ENCODE assay signal across 1 cellular context in the genomic region with DNA sequence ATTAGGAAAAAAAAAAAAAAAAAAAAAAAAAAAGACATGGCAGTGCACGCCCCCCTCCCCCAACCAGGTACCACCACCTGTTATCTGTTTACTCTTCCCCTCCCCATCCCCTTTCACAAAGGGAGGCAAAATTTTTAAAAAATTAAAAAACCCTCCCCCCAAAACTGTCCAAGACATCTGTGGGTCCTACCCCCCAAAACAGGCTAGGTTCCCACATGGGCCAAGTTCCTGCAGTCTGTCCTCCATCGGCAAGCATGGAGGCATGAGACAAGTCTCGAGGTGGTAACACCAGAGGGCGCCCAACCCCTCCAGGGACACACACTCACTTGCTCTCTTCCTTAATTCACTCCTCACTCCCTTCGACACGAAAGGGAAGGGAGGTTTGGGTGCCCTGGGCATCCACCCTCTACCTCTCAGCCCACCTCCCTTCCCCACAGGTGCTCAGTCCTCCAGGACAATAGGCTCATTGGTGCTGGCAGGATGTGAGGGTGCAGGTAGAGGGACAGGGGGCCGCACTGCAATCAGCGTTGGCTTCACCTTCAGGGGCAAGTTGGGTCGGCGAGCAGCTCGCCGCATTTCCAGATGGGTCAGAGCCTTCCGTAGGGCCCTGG.
TF ChIP-seq lines count a peak whose summit lies in the region.

No MANE protein-coding gene starts in this region.

TF ChIP-seq in H1, 55 proteins besides CTCF, POLR2A, EP300 and RAD21:
- no peak for TF ChIP-seq GTF2F1 (IDR thresholded peaks at IDR 0.05; ENCODE audit: borderline replicate concordance, low read depth, low read length)
- no peak for TF ChIP-seq SUZ12 (IDR thresholded peaks at IDR 0.05; ENCODE audit: low read length)
- TF ChIP-seq POLR2AphosphoS5 (IDR thresholded peaks at IDR 0.05; ENCODE audit: low read depth, low read length), result peak; percentile 43; the same call in 1 of the 2 replicates
- no peak for TF ChIP-seq BCL11A (IDR thresholded peaks at IDR 0.05; ENCODE audit: low read depth in 2 of 2, low read length in 2 of 2)
- TF ChIP-seq CHD2 (IDR thresholded peaks at IDR 0.05; ENCODE audit: low read length), result no peak
- TF ChIP-seq, protein P1, sequence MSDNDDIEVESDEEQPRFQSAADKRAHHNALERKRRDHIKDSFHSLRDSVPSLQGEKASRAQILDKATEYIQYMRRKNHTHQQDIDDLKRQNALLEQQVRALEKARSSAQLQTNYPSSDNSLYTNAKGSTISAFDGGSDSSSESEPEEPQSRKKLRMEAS (IDR thresholded peaks at IDR 0.05), result peak; percentile 75
- TF ChIP-seq, protein P2, sequence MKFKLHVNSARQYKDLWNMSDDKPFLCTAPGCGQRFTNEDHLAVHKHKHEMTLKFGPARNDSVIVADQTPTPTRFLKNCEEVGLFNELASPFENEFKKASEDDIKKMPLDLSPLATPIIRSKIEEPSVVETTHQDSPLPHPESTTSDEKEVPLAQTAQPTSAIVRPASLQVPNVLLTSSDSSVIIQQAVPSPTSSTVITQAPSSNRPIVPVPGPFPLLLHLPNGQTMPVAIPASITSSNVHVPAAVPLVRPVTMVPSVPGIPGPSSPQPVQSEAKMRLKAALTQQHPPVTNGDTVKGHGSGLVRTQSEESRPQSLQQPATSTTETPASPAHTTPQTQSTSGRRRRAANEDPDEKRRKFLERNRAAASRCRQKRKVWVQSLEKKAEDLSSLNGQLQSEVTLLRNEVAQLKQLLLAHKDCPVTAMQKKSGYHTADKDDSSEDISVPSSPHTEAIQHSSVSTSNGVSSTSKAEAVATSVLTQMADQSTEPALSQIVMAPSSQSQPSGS (IDR thresholded peaks at IDR 0.05; ENCODE audit: low read length), result no peak
- TF ChIP-seq GABPA (IDR thresholded peaks at IDR 0.05; ENCODE audit: borderline replicate concordance, insufficient read depth, low read length), result no peak; the same call in 1 of the 2 replicates
- no peak for TF ChIP-seq HDAC2 (IDR thresholded peaks at IDR 0.05; ENCODE audit: borderline replicate concordance in 1 of 2, low read depth in 2 of 2, low read length in 2 of 2)
- no peak for TF ChIP-seq TAF7 (optimal IDR thresholded peaks at IDR 0.05; ENCODE audit: borderline replicate concordance, low read depth, low read length)
- peak in 1 of 2 experiments; percentile 74; a peak in 2 of 4 replicates for TF ChIP-seq SIN3A (conservative IDR thresholded peaks at IDR 0.05 in 1 of 2, IDR thresholded peaks at IDR 0.05 in 1 of 2; ENCODE audit: low read depth in 1 of 2, low read length in 2 of 2)
- TF ChIP-seq TCF12 (IDR thresholded peaks at IDR 0.05; ENCODE audit: low read depth, low read length), result no peak
- TF ChIP-seq YY1 (IDR thresholded peaks at IDR 0.05; ENCODE audit: low read depth, low read length), result peak; percentile 85
- TF ChIP-seq TAF1 (IDR thresholded peaks at IDR 0.05; ENCODE audit: low read depth, low read length), result no peak
